17 cellular contexts compared by ENCODE assay signal in genomic region chr12:68903511-68903910, GRCh38.
"Had no signal": no experiment of that assay in that cellular context is flagged by ENCODE, and none has a peak within 500 bp of the region (broad histone marks: within the 10 kb centered on the region; RNA-seq: fewer than 3 reads in every experiment).

No MANE protein-coding gene starts in this region.

- DNase-seq: dermis blood vessel endothelial cell; erythroblast; foreskin keratinocyte; immature natural killer cell; kidney; left cardiac atrium; left ventricle myocardium inferior; lower lobe of right lung; mesenchymal stem cell; naive thymus-derived CD8-positive, alpha-beta T cell; posterior cingulate gyrus; sigmoid colon; stimulated activated CD4-positive, alpha-beta T cell treated with anti-CD3 and anti-CD28 coated beads, Interleukin-2, amount 100 ng/mL, for 24 hours; stimulated activated CD4-positive, alpha-beta T cell treated with anti-CD3 and anti-CD28 coated beads, Interleukin-4, amount 100 ng/mL, for 4 hours; stimulated activated naive CD4-positive, alpha-beta T cell; tibial artery; upper lobe of right lung had no signal

- H3K4me3 Mint-ChIP-seq: immature natural killer cell; naive thymus-derived CD8-positive, alpha-beta T cell had no signal

- H3K36me3 Mint-ChIP-seq: immature natural killer cell had no signal

- ATAC-seq: foreskin keratinocyte; left cardiac atrium; naive thymus-derived CD8-positive, alpha-beta T cell had no signal

- H3K9me3 Mint-ChIP-seq: immature natural killer cell; naive thymus-derived CD8-positive, alpha-beta T cell had no signal

- H3K4me1 Mint-ChIP-seq: immature natural killer cell had no signal

- H3K27ac Mint-ChIP-seq: immature natural killer cell; naive thymus-derived CD8-positive, alpha-beta T cell had no signal
